In the genomic region with DNA sequence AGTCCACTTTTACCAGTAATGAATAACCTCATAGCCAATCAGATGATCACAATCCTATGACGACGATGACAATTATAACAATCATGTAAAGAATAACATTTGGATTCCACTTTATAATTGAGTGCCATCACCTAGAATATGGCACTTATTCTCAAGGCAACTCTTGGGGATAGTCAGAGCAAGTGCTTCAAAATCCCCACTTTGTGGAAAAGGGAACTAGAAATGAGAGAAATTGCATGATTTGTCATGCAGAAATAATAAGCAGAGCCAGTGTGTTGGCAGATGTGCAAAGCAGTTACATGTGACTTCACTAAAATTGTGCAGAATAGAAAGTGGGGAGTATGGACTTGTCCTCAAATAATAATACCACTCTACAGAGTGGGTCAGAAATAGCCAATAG, we compare ENCODE assay signal across 11 cellular contexts. TPM values are rescaled to one million over a fixed set of nuclear protein-coding genes. Genes with fewer than 3 reads are reported as not detected.
DNase-seq lines count a peak whose midpoint lies in the region; ATAC-seq and TF ChIP-seq lines count a peak whose summit lies in the region.
"Had no signal": no experiment of that assay in that cellular context is flagged by ENCODE, and none has a peak within 500 bp of the region (broad histone marks: within the 10 kb centered on the region; RNA-seq: fewer than 3 reads in every experiment).

No MANE protein-coding gene starts in this region.

- H3K27ac ChIP-seq in caudate nucleus (ENCODE audit: low read depth, low read length): no peak overlapping the region

- H3K4me3 ChIP-seq in GM12865 (ENCODE audit: low read depth, low read length): no peak overlapping the region
- H3K4me3 ChIP-seq: BLaER1 treated with 17β-estradiol and CSF1 and Interleukin-3, amounts not matched to agents 10 nM and 100 nM had no signal

- in situ Hi-C loops in GM13976 (cut with MboI; ENCODE audit: low sequenced_read_pairs, unreplicated experiment): no loop called here

- DNase-seq in GM12865 (ENCODE audit: low read depth) (peak; percentile 72), A172 (ENCODE audit: low spot score) (no peak), GM13976 (ENCODE audit: low spot score) (no peak), caudate nucleus (lab: John Stamatoyannopoulos, UW) (no peak)
- no peak for DNase-seq in activated CD4-positive, alpha-beta T cell treated with anti-CD3 and anti-CD28 coated beads for 48 hours
- DNase-seq: activated effector memory CD4-positive, alpha-beta T cell treated with anti-CD3 and anti-CD28 coated beads, Interleukin-2, amount 50 U/mL, for 16 hours; natural killer cell had no signal

- ATAC-seq in GM19372 (IDR thresholded peaks at IDR 0.05; ENCODE audit: low read depth, unreplicated experiment) (peak; percentile 73), HG02870 (IDR thresholded peaks at IDR 0.05; ENCODE audit: unreplicated experiment) (peak; percentile 74), HG03575 (IDR thresholded peaks at IDR 0.05; ENCODE audit: extremely low read depth, insufficient number of reproducible peaks, low FRiP score, unreplicated experiment) (peak; percentile 89)
- ATAC-seq: natural killer cell had no signal

- TF ChIP-seq CTCF in GM12865 (IDR thresholded peaks at IDR 0.05; ENCODE audit: insufficient read depth, low read depth, low read length, missing control alignments) (no peak), GM13976 (IDR thresholded peaks at IDR 0.05; ENCODE audit: borderline replicate concordance, control extremely low read depth, extremely low read depth, insufficient read depth, missing control alignments) (no peak)

RNA-seq across cellular contexts. Expression of gene FRK, which starts 41.3 kb away (rescaled TPM):
- 0.02 and 0.05 TPM in 2 replicates for total RNA-seq in A172 (2014; rRNA removed; shearing (Covaris generic))
- total RNA-seq: natural killer cell had no signal
